In the genomic region with DNA sequence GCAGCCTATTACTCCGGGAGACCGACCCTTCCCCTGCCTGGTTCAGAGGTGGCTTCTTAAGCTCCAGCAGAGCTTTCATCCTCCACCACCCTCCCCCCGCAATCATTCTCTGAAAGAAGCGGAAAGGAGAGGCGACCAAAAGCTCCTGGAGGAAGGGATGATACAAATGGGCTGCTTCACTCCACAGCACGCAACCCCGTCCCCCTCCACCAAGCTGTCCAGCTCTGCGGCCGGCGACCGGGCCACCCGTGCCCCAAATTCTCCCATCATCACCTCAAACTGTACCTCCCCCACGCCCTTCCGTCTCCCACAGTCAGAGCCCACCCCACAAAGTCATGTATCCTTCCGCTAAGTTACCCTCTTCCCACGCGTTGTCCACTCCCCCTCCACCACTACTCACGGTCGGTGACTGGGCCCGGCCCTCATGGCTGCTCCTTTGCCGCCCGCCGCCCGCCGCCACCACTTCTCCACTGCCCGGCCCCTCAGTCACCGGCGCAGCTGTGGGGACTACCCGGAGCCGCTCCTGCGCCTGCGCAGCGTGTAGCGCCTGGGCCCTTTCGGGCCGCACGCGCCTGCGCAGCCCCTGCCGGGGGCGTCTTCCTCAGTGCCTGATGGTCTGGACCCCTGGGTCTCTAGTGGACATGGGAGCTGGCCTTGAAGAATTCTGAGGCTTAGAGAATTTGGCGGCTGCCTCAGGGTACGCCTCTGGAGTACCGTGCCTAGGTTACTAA, we compare ENCODE assay signal across 8 cellular contexts. TPM values are rescaled to one million over a fixed set of nuclear protein-coding genes. Genes with fewer than 3 reads are reported as not detected.
DNase-seq lines count a peak whose midpoint lies in the region; ATAC-seq, FAIRE-seq and TF ChIP-seq lines count a peak whose summit lies in the region.

A gene with protein sequence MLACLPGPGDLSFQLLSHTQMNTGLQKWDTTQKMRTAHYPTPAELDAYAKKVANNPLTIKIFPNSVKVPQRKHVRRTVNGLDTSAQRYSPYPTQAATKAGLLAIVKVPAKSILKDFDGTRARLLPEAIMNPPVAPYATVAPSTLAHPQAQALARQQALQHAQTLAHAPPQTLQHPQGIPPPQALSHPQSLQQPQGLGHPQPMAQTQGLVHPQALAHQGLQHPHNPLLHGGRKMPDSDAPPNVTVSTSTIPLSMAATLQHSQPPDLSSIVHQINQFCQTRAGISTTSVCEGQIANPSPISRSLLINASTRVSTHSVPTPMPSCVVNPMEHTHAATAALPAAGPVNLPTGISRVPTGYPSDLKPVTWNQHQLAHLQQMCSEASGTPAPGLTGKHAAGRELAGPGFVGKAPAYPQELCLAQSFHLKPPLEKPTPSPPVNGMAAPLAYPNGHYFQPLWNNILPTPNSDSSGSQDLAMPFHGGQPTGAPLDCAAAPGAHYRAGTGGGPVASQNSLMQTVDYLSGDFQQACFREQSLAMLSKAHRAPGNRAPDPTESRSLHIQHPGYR (minus strand): TSS at position 509 of the 731 bp plus-strand sequence. CDS start 76,123 bp downstream, outside the sequence.

- in situ Hi-C loops in Caki2 (cut with HindIII; ENCODE audit: low pct_unique_long_range_greater_than_20kb, low sequenced_read_pairs), result no loop called here
- in situ Hi-C loops in KBM-7 (cut with MboI; ENCODE audit: low pct_unique_long_range_greater_than_20kb, low sequenced_read_pairs), result no loop called here

- H3K4me3 ChIP-seq in esophagus squamous epithelium (peak within 1 kb of the TSS; percentile 71 to 85 (median 78)), muscle layer of duodenum (ENCODE audit: low read depth in 1 of 2, low read length in 2 of 2) (peak within 1 kb of the TSS; percentile 71 to 87)

- H3K9me3 ChIP-seq in esophagus squamous epithelium, result no peaks in the 10 kb centered on the region
- no peaks in the 10 kb centered on the region for H3K9me3 ChIP-seq in muscle layer of duodenum (ENCODE audit: control insufficient read depth in 1 of 2, low read length in 2 of 2)

- ATAC-seq in GM21528 (IDR thresholded peaks at IDR 0.05; ENCODE audit: low FRiP score, unreplicated experiment), result peak; percentile 80

- H3K27ac ChIP-seq in esophagus squamous epithelium, result peak within 1 kb of the TSS; percentile 73 to 88 (median 80)
- H3K27ac ChIP-seq in muscle layer of duodenum (ENCODE audit: low read length), result peak within 1 kb of the TSS; percentile 88

- intact Hi-C loops in esophagus squamous epithelium (cut with DNase I), result loop anchor here (10.0 kb wide), 1 partner anchor 78 kb away; no protein-coding TSS in a partner anchor

- 1 to 2% methylated on average over 29 to 38 of the region's 44 CpGs for WGBS in esophagus squamous epithelium, 2 donors

- no peak for FAIRE-seq in RCC 7860 (lab: Jason Lieb, UNC)

- DNase-seq in Caki2 (ENCODE audit: low read depth), result peak; percentile 76
- DNase-seq in KBM-7, result peak; percentile 84
- DNase-seq in RCC 7860 (ENCODE audit: low spot score), result peak; percentile 69
- DNase-seq in activated T-cell treated with anti-CD3 and anti-CD28 coated beads, Interleukin-2, amount 50 U/mL, for 48 hours, result peak; percentile 88 to 91
- no peak for DNase-seq in esophagus squamous epithelium (lab: John Stamatoyannopoulos, UW)
- DNase-seq in stimulated activated CD8-positive, alpha-beta memory T cell treated with anti-CD3 and anti-CD28 coated beads, Interleukin-7, amount 100 ng/mL, for 24 hours (ENCODE audit: low read depth), result peak; percentile 71

- H3K27me3 ChIP-seq in esophagus squamous epithelium (no peaks in the 10 kb centered on the region), muscle layer of duodenum (ENCODE audit: low read depth, low read length) (no peaks in the 10 kb centered on the region)

- H3K36me3 ChIP-seq in esophagus squamous epithelium, result no peaks in the 10 kb centered on the region
- no peaks in the 10 kb centered on the region for H3K36me3 ChIP-seq in muscle layer of duodenum (ENCODE audit: control insufficient read depth in 1 of 2, insufficient read depth in 2 of 2, low read length in 2 of 2)

- H3K4me1 ChIP-seq in esophagus squamous epithelium, result peaks cover 5 to 31% (median 6%) of the 10 kb centered on the region in 3 donors
- peaks cover 0 to 6% of the 10 kb centered on the region in 2 donors for H3K4me1 ChIP-seq in muscle layer of duodenum (ENCODE audit: control insufficient read depth in 1 of 2, insufficient read depth in 2 of 2, low read length in 2 of 2)

- peak in 2 of 6 experiments; percentile 27 to 46 for TF ChIP-seq CTCF in esophagus squamous epithelium (IDR thresholded peaks at IDR 0.05)

- TF ChIP-seq POLR2A in esophagus squamous epithelium (IDR thresholded peaks at IDR 0.05), result peak in 2 of 4 donors; percentile 56 to 75

RNA-seq across cellular contexts. Expression of the gene that starts here (rescaled TPM):
- total RNA-seq in Caki2 (2014; rRNA removed; shearing (Covaris generic); ENCODE audit: low replicate concordance), result 1.4 and 2.6 TPM in 2 replicates
- 10 to 100 TPM in 2 of 4 donors, 1 to 10 TPM in 2; 8.0 to 16.4 (median 11.2) TPM for total RNA-seq in esophagus squamous epithelium
